Comparison of ENCODE assay signal across 10 cellular contexts in genomic region chr7:93178213-93178612, GRCh38. TPM values are rescaled to one million over a fixed set of nuclear protein-coding genes. Genes with fewer than 3 reads are reported as not detected.
DNase-seq lines count a peak whose midpoint lies in the region; ATAC-seq and TF ChIP-seq lines count a peak whose summit lies in the region.
"Had no signal": no experiment of that assay in that cellular context is flagged by ENCODE, and none has a peak within 500 bp of the region (broad histone marks: within the 10 kb centered on the region; RNA-seq: fewer than 3 reads in every experiment).

No MANE protein-coding gene starts in this region.

- intact Hi-C loops in esophagus squamous epithelium (cut with DNase I) (no loop called here), ascending aorta (cut with DNase I) (no loop called here)

- H3K27ac ChIP-seq in OCI-LY1 (ENCODE audit: low read depth, low read length, poor library complexity, severe bottlenecking) (no peak overlapping the region), esophagus squamous epithelium (no peak overlapping the region), ascending aorta (no peak overlapping the region)

- TF ChIP-seq POLR2A in esophagus squamous epithelium (IDR thresholded peaks at IDR 0.05) = no peak

- no peaks in the 10 kb centered on the region for H3K9me2 ChIP-seq in OCI-LY1 (ENCODE audit: low read depth, low read length)

- H3K36me3 ChIP-seq in OCI-LY1 (ENCODE audit: insufficient read depth, low read length) = no peaks in the 10 kb centered on the region
- no peaks in the 10 kb centered on the region for H3K36me3 ChIP-seq in esophagus squamous epithelium
- no peaks in the 10 kb centered on the region for H3K36me3 ChIP-seq in ascending aorta

- DNase-seq in AG10803 (ENCODE audit: low read depth) = no peak
- DNase-seq in HT-29 (ENCODE audit: low spot score) = peak; percentile 26
- DNase-seq in fibroblast of villous mesenchyme (ENCODE audit: low read depth) = no peak
- no peak for DNase-seq in esophagus squamous epithelium (lab: John Stamatoyannopoulos, UW)
- DNase-seq in ascending aorta (ENCODE audit: low spot score in 2 of 2) = no peak
- DNase-seq: activated CD4-positive, alpha-beta T cell treated with anti-CD3 and anti-CD28 coated beads, Interleukin-2, amount 50 U/mL, for 48 hours; GF-D8 had no signal

- H3K4me3 ChIP-seq in AG10803 (ENCODE audit: low read length) (no peak overlapping the region), OCI-LY1 (ENCODE audit: low read depth, low read length, poor library complexity, severe bottlenecking) (no peak overlapping the region), fibroblast of villous mesenchyme (ENCODE audit: low read depth, low read length) (no peak overlapping the region), esophagus squamous epithelium (no peak overlapping the region), ascending aorta (no peak overlapping the region)

- ATAC-seq in HG02763 (IDR thresholded peaks at IDR 0.05; ENCODE audit: unreplicated experiment) (no peak), GM21447 (IDR thresholded peaks at IDR 0.05; ENCODE audit: unreplicated experiment) (no peak)

- H3F3A ChIP-seq in OCI-LY1 (ENCODE audit: insufficient read depth, low read length) = no peaks in the 10 kb centered on the region

- TF ChIP-seq CTCF in AG10803 (conservative IDR thresholded peaks at IDR 0.05; ENCODE audit: low read length) (0 out of 2 replicates have a peak, but pooled peaks have one; percentile 24), OCI-LY1 (IDR thresholded peaks at IDR 0.05; ENCODE audit: low read length) (peak; percentile 7; the same call in 1 of the 2 replicates), fibroblast of villous mesenchyme (IDR thresholded peaks at IDR 0.05; ENCODE audit: insufficient read depth, low read depth, low read length) (peak; percentile 3), esophagus squamous epithelium (IDR thresholded peaks at IDR 0.05) (no peak), ascending aorta (IDR thresholded peaks at IDR 0.05) (no peak)

- H3K4me2 ChIP-seq in OCI-LY1 (ENCODE audit: low read length) = no peak overlapping the region

- H4K20me1 ChIP-seq in OCI-LY1 (ENCODE audit: insufficient read depth, low read length) = no peaks in the 10 kb centered on the region

- no peaks in the 10 kb centered on the region for H3K79me2 ChIP-seq in OCI-LY1 (ENCODE audit: insufficient read depth, low read length)

- H3K9me3 ChIP-seq in OCI-LY1 (ENCODE audit: low read length) = no peaks in the 10 kb centered on the region
- H3K9me3 ChIP-seq in esophagus squamous epithelium = no peaks in the 10 kb centered on the region
- H3K9me3 ChIP-seq in ascending aorta = no peaks in the 10 kb centered on the region

- no peaks in the 10 kb centered on the region for H3K27me3 ChIP-seq in OCI-LY1 (ENCODE audit: insufficient read depth, low read length)
- no peaks in the 10 kb centered on the region for H3K27me3 ChIP-seq in esophagus squamous epithelium
- H3K27me3 ChIP-seq in ascending aorta = no peaks in the 10 kb centered on the region

- no peaks in the 10 kb centered on the region for H3K4me1 ChIP-seq in OCI-LY1 (ENCODE audit: insufficient read depth, low read length, severe bottlenecking)
- H3K4me1 ChIP-seq in esophagus squamous epithelium = no peaks in the 10 kb centered on the region
- no peaks in the 10 kb centered on the region for H3K4me1 ChIP-seq in ascending aorta

- no peak overlapping the region for H2AFZ ChIP-seq in OCI-LY1 (ENCODE audit: low read length)

- WGBS in esophagus squamous epithelium, 2 donors = 26 to 29% methylated on average over 3 of the region's 3 CpGs

- no peak overlapping the region for H3K9ac ChIP-seq in OCI-LY1 (ENCODE audit: low read length)

RNA-seq across cellular contexts. Expression of gene SAMD9L, which starts 30.0 kb away (rescaled TPM):
- 0.33 and 0.37 TPM in 2 replicates for total RNA-seq in HT-29 (2014; rRNA removed; shearing (Covaris generic))
- total RNA-seq in fibroblast of villous mesenchyme = 18.0 and 40.6 TPM in 2 replicates
- total RNA-seq in esophagus squamous epithelium = 10 to 100 TPM in 1 of 4 donors, 1 to 10 TPM in 3; 2.8 to 10.4 (median 6.7) TPM
- total RNA-seq in ascending aorta = 3.3 TPM

RNA-seq across cellular contexts. Expression of gene HEPACAM2, which starts 48.1 kb away (rescaled TPM):
- total RNA-seq in HT-29 (2014; rRNA removed; shearing (Covaris generic)) = 1.9 and 2.3 TPM in 2 replicates
- not detected in 2 replicates for total RNA-seq in fibroblast of villous mesenchyme
- not detected for total RNA-seq in esophagus squamous epithelium
- total RNA-seq in ascending aorta = not detected

RNA-seq across cellular contexts. Expression of gene VPS50, which starts 54.0 kb away (rescaled TPM):
- total RNA-seq in HT-29 (2014; rRNA removed; shearing (Covaris generic)) = 9.3 and 15.9 TPM in 2 replicates
- 28.3 and 45.8 TPM in 2 replicates for total RNA-seq in fibroblast of villous mesenchyme
- total RNA-seq in esophagus squamous epithelium = 10 to 100 TPM; 14.1 to 32.5 (median 28.1) TPM
- total RNA-seq in ascending aorta = 6.9 TPM

Comparison
In these comparisons a context has a peak if more than half of its experiments do, and no peak if none do; other contexts are left out.
1. CTCF ChIP-seq: peak in AG10803 (single experiment), OCI-LY1 (single experiment) and fibroblast of villous mesenchyme (single experiment); none in esophagus squamous epithelium (0 of 6) and ascending aorta (0 of 3).